ENCODE assay signal across 10 cellular contexts in genomic region chr1:242129103-242129502, GRCh38.
DNase-seq lines count a peak whose midpoint lies in the region; FAIRE-seq and TF ChIP-seq lines count a peak whose summit lies in the region.
"Had no signal": no experiment of that assay in that cellular context is flagged by ENCODE, and none has a peak within 500 bp of the region (broad histone marks: within the 10 kb centered on the region; RNA-seq: fewer than 3 reads in every experiment).

No MANE protein-coding gene starts in this region.

- H3K27ac ChIP-seq in breast epithelium: no peak overlapping the region
- H3K27ac ChIP-seq: BLaER1 treated with 17β-estradiol and CSF1 and Interleukin-3, amounts not matched to agents 10 nM and 100 nM; epithelial cell of prostate had no signal

- intact Hi-C loops in MCF 10A (cut with micrococcal nuclease): loop anchor here (10.0 kb wide), 1 partner anchor 286 kb away; no protein-coding TSS in a partner anchor
- intact Hi-C loops in breast epithelium (cut with DNase I; ENCODE audit: low total_unique reads): no loop called here

- TF ChIP-seq CTCF in MCF 10A (IDR thresholded peaks at IDR 0.05; ENCODE audit: unreplicated experiment) (peak; percentile 31), breast epithelium (IDR thresholded peaks at IDR 0.05) (no peak)

- no peaks in the 10 kb centered on the region for H3K36me3 ChIP-seq in breast epithelium
- H3K36me3 ChIP-seq: BLaER1 treated with 17β-estradiol and CSF1 and Interleukin-3, amounts not matched to agents 10 nM and 100 nM had no signal

- H3K36me3 Mint-ChIP-seq in MCF 10A (ENCODE audit: insufficient read depth, unreplicated experiment): peaks cover 7% of the 10 kb centered on the region

- no peak for TF ChIP-seq POLR2A in breast epithelium (IDR thresholded peaks at IDR 0.05)

- peaks cover 0 to 6% of the 10 kb centered on the region in 2 donors for H3K9me3 ChIP-seq in breast epithelium

- no TSS peak for BruUV-seq in MCF 10A (replicated peaks; lab: Mats Ljungman, UMichigan)

- no peaks in the 10 kb centered on the region for H3K4me1 ChIP-seq in breast epithelium

- no peak overlapping the region for H3K4me3 ChIP-seq in breast epithelium
- H3K4me3 ChIP-seq: BLaER1 treated with 17β-estradiol and CSF1 and Interleukin-3, amounts not matched to agents 10 nM and 100 nM had no signal

- H3K4me1 Mint-ChIP-seq in MCF 10A (ENCODE audit: insufficient read depth, unreplicated experiment): no peaks in the 10 kb centered on the region

- no peaks in the 10 kb centered on the region for H3K27me3 ChIP-seq in breast epithelium
- H3K27me3 ChIP-seq: BLaER1 treated with 17β-estradiol and CSF1 and Interleukin-3, amounts not matched to agents 10 nM and 100 nM had no signal

- POLR2A ChIA-PET in MCF 10A (lab: Yijun Ruan, JAX): interaction anchor here (0.7 kb wide), 1 partner anchor 68 kb away, joined by 3 read pairs; no protein-coding TSS in a partner anchor

- CTCF ChIA-PET in MCF 10A (lab: Yijun Ruan, JAX): interaction anchor here (0.6 to 1.7 kb wide), 13 partner anchors 9 to 1989 kb away, joined by 3 to 8 read pairs (median 5); no protein-coding TSS in a partner anchor

- H3K27ac Mint-ChIP-seq in MCF 10A (ENCODE audit: low read depth, unreplicated experiment): no peak overlapping the region

- no peaks in the 10 kb centered on the region for H3K27me3 Mint-ChIP-seq in MCF 10A (ENCODE audit: insufficient read depth, unreplicated experiment)

- no peak overlapping the region for H3K4me3 Mint-ChIP-seq in MCF 10A (ENCODE audit: unreplicated experiment)

- peaks cover 8% of the 10 kb centered on the region for H3K9me3 Mint-ChIP-seq in MCF 10A (ENCODE audit: unreplicated experiment)

- DNase-seq in MCF 10A (ENCODE audit: unreplicated experiment) (peak; percentile 62), breast epithelium (ENCODE audit: low spot score in 2 of 2) (no peak), LoVo (ENCODE audit: low spot score) (peak; percentile 18), urothelium cell line (ENCODE audit: low spot score) (peak; percentile 21), mesenteric fat pad (ENCODE audit: low spot score) (no peak), Ammon's horn (ENCODE audit: low spot score) (no peak), pons (ENCODE audit: low spot score) (no peak)

- FAIRE-seq in TTC549 (lab: Jason Lieb, UNC) (peak; percentile 83), urothelium cell line (lab: Jason Lieb, UNC) (no peak)

Comparison
In these comparisons a context has a peak if more than half of its experiments do, and no peak if none do; other contexts are left out.
1. DNase-seq: peak in MCF 10A (single experiment), LoVo (single experiment) and urothelium cell line (single experiment); none in breast epithelium (0 of 2), mesenteric fat pad (single experiment), Ammon's horn (single experiment) and pons (single experiment).